ENCODE assay signal across 29 cellular contexts in the genomic region with DNA sequence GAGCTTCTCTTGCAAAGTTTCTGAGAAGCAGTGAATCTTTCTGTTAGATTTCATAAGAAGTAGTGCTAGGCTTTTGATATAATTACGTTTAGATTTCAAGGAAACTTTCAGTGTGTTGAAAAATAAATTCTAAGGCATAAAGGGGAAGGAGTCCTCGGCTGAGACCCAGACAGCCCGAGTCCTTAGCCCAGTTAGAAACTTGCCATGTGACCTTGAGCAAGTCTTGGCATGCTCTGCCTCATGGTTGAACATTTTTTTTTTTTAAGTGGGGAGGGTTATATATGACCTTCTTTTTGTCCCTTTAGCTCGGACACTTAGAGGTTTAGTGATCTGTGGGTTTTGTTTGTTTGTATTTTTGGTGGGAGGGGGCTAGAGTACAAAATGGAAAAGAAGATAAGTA.
A peak's percentile ranks its signal among the peaks of the same experiment; 100 is the strongest.
DNase-seq lines count a peak whose midpoint lies in the region; ATAC-seq and TF ChIP-seq lines count a peak whose summit lies in the region.
"Had no signal": no experiment of that assay in that cellular context is flagged by ENCODE, and none has a peak within 500 bp of the region (broad histone marks: within the 10 kb centered on the region; RNA-seq: fewer than 3 reads in every experiment).

No MANE protein-coding gene starts in this region.

- H3K27ac ChIP-seq in HCT116 (ENCODE audit: low read depth, low read length) (peak overlapping the region; percentile 45; the same call in 1 of the 2 replicates), RWPE2 (ENCODE audit: poor library complexity, severe bottlenecking) (peak overlapping the region; percentile 67), subcutaneous abdominal adipose tissue (ENCODE audit: low read depth, low read length) (peak overlapping the region; percentile 81)
- H3K27ac ChIP-seq: esophagus muscularis mucosa, SJCRH30 had no signal

- H3K9me2 ChIP-seq in HCT116 (ENCODE audit: insufficient read depth): no peaks in the 10 kb centered on the region

- TF ChIP-seq RAD21 in HCT116 (IDR thresholded peaks at IDR 0.05; ENCODE audit: low read depth): no peak

- H3K27me3 Mint-ChIP-seq in activated CD4-positive, alpha-beta T cell treated with anti-CD3 and anti-CD28 coated beads for 36 hours: no peaks in the 10 kb centered on the region
- H3K27me3 Mint-ChIP-seq: activated naive CD4-positive, alpha-beta T cell treated with anti-CD3 and anti-CD28 coated beads, Interleukin-2, amount 50 U/mL, for 24 hours; naive thymus-derived CD8-positive, alpha-beta T cell; stimulated activated naive CD8-positive, alpha-beta T cell treated with anti-CD3 and anti-CD28 coated beads, Interleukin-15, amount 100 ng/mL, for 72 hours had no signal

- no peaks in the 10 kb centered on the region for H3K4me1 Mint-ChIP-seq in activated CD4-positive, alpha-beta T cell treated with anti-CD3 and anti-CD28 coated beads for 36 hours
- H3K4me1 Mint-ChIP-seq: activated CD4-positive, alpha-beta memory T cell treated with anti-CD3 and anti-CD28 coated beads, Interleukin-2, amount 10 ng/mL, durations not matched to agents 7 days and 5 days; activated naive CD4-positive, alpha-beta T cell treated with anti-CD3 and anti-CD28 coated beads, Interleukin-2, amount 50 U/mL, for 24 hours; naive thymus-derived CD8-positive, alpha-beta T cell; stimulated activated naive CD8-positive, alpha-beta T cell treated with anti-CD3 and anti-CD28 coated beads, Interleukin-15, amount 100 ng/mL, for 72 hours had no signal

- H3K4me1 ChIP-seq in HCT116 (ENCODE audit: control insufficient read depth in 1 of 2, insufficient read depth in 2 of 2, low read length in 2 of 2) (peaks cover 82 to 93% of the 10 kb centered on the region in 2 experiments), RWPE2 (ENCODE audit: insufficient read depth, poor library complexity, severe bottlenecking) (peaks cover 41% of the 10 kb centered on the region), subcutaneous abdominal adipose tissue (ENCODE audit: control insufficient read depth in 5 of 5, insufficient read depth in 5 of 5, low read length in 5 of 5) (peaks cover 4 to 57% (median 33%) of the 10 kb centered on the region in 5 donors)

- CTCF ChIA-PET in HCT116 (lab: Charles Lee): interaction anchor here (1.2 kb wide), 1 partner anchor 16 kb away, joined by 3 read pairs; no protein-coding TSS in a partner anchor
- CTCF ChIA-PET in activated CD4-positive, alpha-beta T cell treated with anti-CD3 and anti-CD28 coated beads for 36 hours (lab: Charles Lee): interaction anchor here (0.8 kb wide), 1 partner anchor 15 kb away, joined by 3 read pairs; no protein-coding TSS in a partner anchor

- peaks cover 95% of the 10 kb centered on the region for H3K79me2 ChIP-seq in HCT116 (ENCODE audit: insufficient read depth, low read length)

- POLR2A ChIA-PET in HCT116 (lab: Charles Lee): no interaction called here
- POLR2A ChIA-PET in activated CD4-positive, alpha-beta T cell treated with anti-CD3 and anti-CD28 coated beads for 36 hours (lab: Charles Lee): no interaction called here

- H3K4me3 ChIP-seq in HCT116 (replicated peaks in 1 of 2; ENCODE audit: low read depth in 1 of 2, low read length in 2 of 2): no peak overlapping the region
- no peak overlapping the region for H3K4me3 ChIP-seq in RWPE2 (ENCODE audit: severe bottlenecking)
- H3K4me3 ChIP-seq in fibroblast of the aortic adventitia (ENCODE audit: low read depth, low read length): no peak overlapping the region
- no peak overlapping the region for H3K4me3 ChIP-seq in subcutaneous abdominal adipose tissue (ENCODE audit: low read depth in 1 of 5, low read length in 5 of 5)
- H3K4me3 ChIP-seq: esophagus muscularis mucosa, SJCRH30, transverse colon had no signal

- H3K36me3 ChIP-seq in HCT116 (ENCODE audit: control insufficient read depth in 1 of 2, insufficient read depth in 2 of 2, low read length in 2 of 2): peaks cover 0 to 23% of the 10 kb centered on the region in 2 experiments; a peak in 1 of 4 replicates
- H3K36me3 ChIP-seq in RWPE2 (ENCODE audit: low read depth): no peaks in the 10 kb centered on the region
- H3K36me3 ChIP-seq in subcutaneous abdominal adipose tissue (ENCODE audit: control insufficient read depth in 5 of 5, insufficient read depth in 5 of 5, low read length in 5 of 5): peaks cover 0 to 10% (median 5%) of the 10 kb centered on the region in 5 donors
- H3K36me3 ChIP-seq: transverse colon had no signal

- H3K4me2 ChIP-seq in HCT116 (ENCODE audit: low read length): peak overlapping the region; percentile 3; the same call in 1 of the 2 replicates

- no peak overlapping the region for H2AFZ ChIP-seq in HCT116 (ENCODE audit: low read depth, low read length, poor library complexity, severe bottlenecking)

- H3K4me3 Mint-ChIP-seq in activated CD4-positive, alpha-beta T cell treated with anti-CD3 and anti-CD28 coated beads for 36 hours: no peak overlapping the region
- H3K4me3 Mint-ChIP-seq: activated CD4-positive, alpha-beta memory T cell treated with anti-CD3 and anti-CD28 coated beads, Interleukin-2, amount 10 ng/mL, durations not matched to agents 7 days and 5 days; activated naive CD4-positive, alpha-beta T cell treated with anti-CD3 and anti-CD28 coated beads, Interleukin-2, amount 50 U/mL, for 24 hours; CD14-positive monocyte; dendritic cell treated with granulocyte-macrophage colony-stimulating factor and Interleukin-4, amounts not matched to agents 40 ng/mL and 50 ng/mL, for 4 days; endodermal cell; naive thymus-derived CD8-positive, alpha-beta T cell; stimulated activated naive CD8-positive, alpha-beta T cell treated with anti-CD3 and anti-CD28 coated beads, Interleukin-15, amount 100 ng/mL, for 72 hours had no signal

- no peak overlapping the region for H3K27ac Mint-ChIP-seq in activated CD4-positive, alpha-beta T cell treated with anti-CD3 and anti-CD28 coated beads for 36 hours
- H3K27ac Mint-ChIP-seq: activated CD4-positive, alpha-beta memory T cell treated with anti-CD3 and anti-CD28 coated beads, Interleukin-2, amount 10 ng/mL, durations not matched to agents 7 days and 5 days; activated naive CD4-positive, alpha-beta T cell treated with anti-CD3 and anti-CD28 coated beads, Interleukin-2, amount 50 U/mL, for 24 hours; activated T-helper 2 cell treated with anti-CD3 and anti-CD28 coated beads, Interferon-gamma antibody, Interleukin-2, Interleukin-4, amounts not matched to agents 10 μg/mL and 5 μg/mL and 100 μg/mL, durations not matched to agents 14 hours and 24 hours and 36 hours; CD14-positive monocyte; dendritic cell treated with granulocyte-macrophage colony-stimulating factor and Interleukin-4, amounts not matched to agents 40 ng/mL and 50 ng/mL, for 4 days; endodermal cell; stimulated activated naive CD8-positive, alpha-beta T cell treated with anti-CD3 and anti-CD28 coated beads, Interleukin-15, amount 100 ng/mL, for 72 hours had no signal

- H3K36me3 Mint-ChIP-seq in activated CD4-positive, alpha-beta T cell treated with anti-CD3 and anti-CD28 coated beads for 36 hours (ENCODE audit: low read depth): no peaks in the 10 kb centered on the region
- H3K36me3 Mint-ChIP-seq: activated naive CD4-positive, alpha-beta T cell treated with anti-CD3 and anti-CD28 coated beads, Interleukin-2, amount 50 U/mL, for 24 hours had no signal

- H3K27me3 ChIP-seq in HCT116 (ENCODE audit: insufficient read depth, low read length) (no peaks in the 10 kb centered on the region), RWPE2 (ENCODE audit: insufficient read depth, poor library complexity, severe bottlenecking) (no peaks in the 10 kb centered on the region), subcutaneous abdominal adipose tissue (ENCODE audit: control insufficient read depth in 5 of 5, insufficient read depth in 4 of 5, low read length in 5 of 5) (no peaks in the 10 kb centered on the region)
- H3K27me3 ChIP-seq: esophagus muscularis mucosa, SJCRH30, transverse colon had no signal

- no peaks in the 10 kb centered on the region for H3K9me3 Mint-ChIP-seq in activated CD4-positive, alpha-beta T cell treated with anti-CD3 and anti-CD28 coated beads for 36 hours (ENCODE audit: low read depth)
- H3K9me3 Mint-ChIP-seq: activated CD4-positive, alpha-beta memory T cell treated with anti-CD3 and anti-CD28 coated beads, Interleukin-2, amount 10 ng/mL, durations not matched to agents 7 days and 5 days; activated naive CD4-positive, alpha-beta T cell treated with anti-CD3 and anti-CD28 coated beads, Interleukin-2, amount 50 U/mL, for 24 hours; activated T-helper 2 cell treated with anti-CD3 and anti-CD28 coated beads, Interferon-gamma antibody, Interleukin-2, Interleukin-4, amounts not matched to agents 10 μg/mL and 5 μg/mL and 100 μg/mL, durations not matched to agents 14 hours and 24 hours and 36 hours; CD14-positive monocyte; dendritic cell treated with granulocyte-macrophage colony-stimulating factor and Interleukin-4, amounts not matched to agents 40 ng/mL and 50 ng/mL, for 4 days; endodermal cell; naive thymus-derived CD8-positive, alpha-beta T cell; stimulated activated naive CD8-positive, alpha-beta T cell treated with anti-CD3 and anti-CD28 coated beads, Interleukin-15, amount 100 ng/mL, for 72 hours had no signal

- TF ChIP-seq POLR2A in HCT116 (IDR thresholded peaks at IDR 0.05; ENCODE audit: borderline replicate concordance, extremely low read depth, insufficient read depth, insufficient read length): no peak

- H3K9ac ChIP-seq in HCT116 (ENCODE audit: low read length) (no peak overlapping the region), subcutaneous abdominal adipose tissue (ENCODE audit: low read length in 5 of 5) (no peak overlapping the region)

- intact Hi-C loops in HCT116 (cut with micrococcal nuclease): no loop called here
- intact Hi-C loops in activated CD4-positive, alpha-beta T cell treated with anti-CD3 and anti-CD28 coated beads for 36 hours (cut with DNase I, micrococcal nuclease): no loop called here

- no peak for DNase-seq in HCT116 (ENCODE audit: low read depth, low spot score)
- no peak for DNase-seq in RWPE2 (ENCODE audit: low spot score)
- peak; percentile 42 for DNase-seq in fibroblast of the aortic adventitia (ENCODE audit: low read depth)
- no peak for DNase-seq in activated CD4-positive, alpha-beta T cell treated with anti-CD3 and anti-CD28 coated beads for 36 hours
- no peak for DNase-seq in T-helper 1 cell
- DNase-seq in UCSD-AML1 (lab: John Stamatoyannopoulos, UW; ENCODE audit: unreplicated experiment): no peak
- DNase-seq: activated CD4-positive, alpha-beta memory T cell treated with anti-CD3 and anti-CD28 coated beads, Interleukin-2, amount 10 ng/mL, durations not matched to agents 7 days and 5 days; activated CD8-positive, alpha-beta memory T cell treated with anti-CD3 and anti-CD28 coated beads, Interleukin-2, amount 50 U/mL, for 48 hours; central memory CD4-positive, alpha-beta T cell; DND-41; endodermal cell; foreskin melanocyte; KG1; left cardiac atrium; MM.1S; naive thymus-derived CD8-positive, alpha-beta T cell; NCI-H1436 treated with DMSO at 0.1 percent for 48 hours; NCI-H510A treated with DMSO at 0.1 percent for 48 hours; nucleus accumbens; SJCRH30; stimulated activated naive CD8-positive, alpha-beta T cell treated with anti-CD3 and anti-CD28 coated beads, Interleukin-15, amount 100 ng/mL, for 72 hours; transverse colon had no signal

- peaks cover 23% of the 10 kb centered on the region for H4K20me1 ChIP-seq in HCT116 (ENCODE audit: insufficient read depth)

- H3K9me3 ChIP-seq in HCT116 (ENCODE audit: control insufficient read depth in 1 of 2, insufficient read depth in 1 of 2, low read depth in 1 of 2, low read length in 2 of 2) (no peaks in the 10 kb centered on the region), RWPE2 (ENCODE audit: severe bottlenecking) (no peaks in the 10 kb centered on the region), subcutaneous abdominal adipose tissue (ENCODE audit: control insufficient read depth in 5 of 5, low read length in 5 of 5) (no peaks in the 10 kb centered on the region)
- H3K9me3 ChIP-seq: esophagus muscularis mucosa, SJCRH30, transverse colon had no signal

- ATAC-seq in HCT116: no peak
- ATAC-seq in RWPE2 (ENCODE audit: low read depth): no peak
- no peak for ATAC-seq in activated CD4-positive, alpha-beta T cell treated with anti-CD3 and anti-CD28 coated beads for 36 hours
- ATAC-seq: activated CD4-positive, CD25-positive, alpha-beta regulatory T cell treated with anti-CD3 and anti-CD28 coated beads, Interleukin-2, amount 50 U/mL, for 24 hours; naive thymus-derived CD8-positive, alpha-beta T cell; stimulated activated naive CD8-positive, alpha-beta T cell treated with anti-CD3 and anti-CD28 coated beads, Interleukin-15, amount 100 ng/mL, for 72 hours had no signal

- no peak for TF ChIP-seq CTCF in HCT116 (IDR thresholded peaks at IDR 0.05 in 2 of 3, conservative IDR thresholded peaks at IDR 0.05 in 1 of 3; ENCODE audit: borderline replicate concordance in 1 of 3, insufficient read depth in 1 of 3, low read depth in 2 of 3, low read length in 2 of 3)
- no peak for TF ChIP-seq CTCF in RWPE2 (IDR thresholded peaks at IDR 0.05; ENCODE audit: poor library complexity, severe bottlenecking)
- no peak for TF ChIP-seq CTCF in fibroblast of the aortic adventitia (IDR thresholded peaks at IDR 0.05; ENCODE audit: insufficient read depth, low read length)

- RAD21 ChIA-PET in HCT116 (lab: Charles Lee; ENCODE audit: low non-redundant PET in 1 of 2, low total read pairs in 2 of 2, uncharacterized antibody in 2 of 2, unreplicated experiment in 2 of 2): no interaction called here

- no TSS peak for BruUV-seq in HCT116 (replicated peaks; lab: Mats Ljungman, UMichigan)
